19 cellular contexts compared by ENCODE assay signal in the genomic region with DNA sequence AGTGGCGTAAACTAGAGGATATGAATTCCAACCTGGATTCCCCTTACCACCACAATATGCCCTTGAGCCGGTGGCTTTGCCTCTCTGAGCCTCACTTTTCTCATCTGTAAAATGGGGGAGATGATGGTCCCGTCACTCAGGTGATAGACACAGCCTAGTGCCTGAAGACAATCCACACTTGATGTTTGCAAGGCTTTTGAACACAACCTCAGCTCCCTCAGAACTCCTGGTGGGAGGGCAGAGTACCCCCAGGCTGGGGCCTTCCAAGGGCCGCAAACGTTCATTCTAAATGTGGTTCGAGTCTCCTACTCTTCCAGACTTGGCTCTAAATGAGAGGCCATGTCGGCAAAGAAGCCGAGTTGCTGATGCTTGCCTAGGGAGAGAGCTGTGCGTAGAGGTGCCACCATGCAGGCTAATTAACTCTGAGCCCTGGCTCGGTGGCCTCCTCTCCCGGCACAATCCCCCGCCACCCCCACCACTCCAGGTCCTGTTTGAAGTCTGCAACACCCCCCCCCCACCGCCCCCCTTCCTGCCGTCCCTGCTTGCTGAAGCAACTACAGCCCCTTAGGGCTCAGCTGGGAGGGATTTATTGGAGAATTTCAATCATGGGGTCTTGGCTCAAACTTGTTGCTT.
DNase-seq lines count a peak whose midpoint lies in the region; ATAC-seq and TF ChIP-seq lines count a peak whose summit lies in the region.
"Had no signal": no experiment of that assay in that cellular context is flagged by ENCODE, and none has a peak within 500 bp of the region (broad histone marks: within the 10 kb centered on the region; RNA-seq: fewer than 3 reads in every experiment).

No MANE protein-coding gene starts in this region.

- no peaks in the 10 kb centered on the region for H3K27me3 Mint-ChIP-seq in CD14-positive monocyte (ENCODE audit: low read depth in 3 of 3)
- peaks cover 17 to 31% of the 10 kb centered on the region in 2 donors for H3K27me3 Mint-ChIP-seq in CD4-positive, alpha-beta memory T cell
- peaks cover 4% of the 10 kb centered on the region for H3K27me3 Mint-ChIP-seq in chondrocyte (ENCODE audit: low read depth)
- H3K27me3 Mint-ChIP-seq in natural killer cell (ENCODE audit: low read depth in 2 of 2), result peaks cover 47 to 58% of the 10 kb centered on the region in 2 donors

- POLR2A ChIA-PET in CD4-positive, alpha-beta memory T cell (lab: Charles Lee; ENCODE audit: partially characterized antibody), result interaction anchor here (1.8 to 2.5 kb wide), 2 partner anchors 9 to 42 kb away, joined by 4 to 12 read pairs; no protein-coding TSS in a partner anchor

- no peak overlapping the region for H3K27ac ChIP-seq in CD4-positive, alpha-beta memory T cell (ENCODE audit: low read depth, low read length)
- H3K27ac ChIP-seq in foreskin keratinocyte, result no peak overlapping the region
- H3K27ac ChIP-seq: cardiac muscle cell, parathyroid adenoma had no signal

- H3K36me3 Mint-ChIP-seq in CD14-positive monocyte (no peaks in the 10 kb centered on the region), chondrocyte (ENCODE audit: low read depth) (no peaks in the 10 kb centered on the region), natural killer cell (no peaks in the 10 kb centered on the region)
- H3K36me3 Mint-ChIP-seq in CD4-positive, alpha-beta memory T cell, result no peaks in the 10 kb centered on the region

- CTCF ChIA-PET in CD4-positive, alpha-beta memory T cell (lab: Charles Lee; ENCODE audit: partially characterized antibody), result interaction anchor here (1.7 to 7.2 kb wide), 3 partner anchors 9 to 40 kb away, joined by 6 to 74 read pairs (median 13); no protein-coding TSS in a partner anchor

- intact Hi-C loops in CD14-positive monocyte (cut with micrococcal nuclease), result loop anchor here in 1 of 2 donors (5.0 kb wide), 1 partner anchor 41 kb away; no protein-coding TSS in a partner anchor
- intact Hi-C loops in CD4-positive, alpha-beta memory T cell (cut with micrococcal nuclease), result no loop called here
- intact Hi-C loops in natural killer cell (cut with micrococcal nuclease), result no loop called here

- peaks cover 12% of the 10 kb centered on the region for H3K27me3 ChIP-seq in CD4-positive, alpha-beta memory T cell (ENCODE audit: insufficient read depth, low read length)
- H3K27me3 ChIP-seq in foreskin keratinocyte, result peaks cover 11% of the 10 kb centered on the region

- H3K9me3 ChIP-seq in CD4-positive, alpha-beta memory T cell (ENCODE audit: control insufficient read depth in 1 of 2, low read length in 2 of 2), result no peaks in the 10 kb centered on the region
- H3K9me3 ChIP-seq: transverse colon had no signal

- no peaks in the 10 kb centered on the region for H3K36me3 ChIP-seq in CD4-positive, alpha-beta memory T cell (ENCODE audit: insufficient read depth, low read length)
- H3K36me3 ChIP-seq: cardiac muscle cell, transverse colon had no signal

- H3K9me3 Mint-ChIP-seq in CD14-positive monocyte (peaks cover 0 to 2% (median 0%) of the 10 kb centered on the region in 7 donors), chondrocyte (ENCODE audit: low read depth) (no peaks in the 10 kb centered on the region), natural killer cell (no peaks in the 10 kb centered on the region)
- peaks cover 0 to 1% (median 0%) of the 10 kb centered on the region in 8 donors for H3K9me3 Mint-ChIP-seq in CD4-positive, alpha-beta memory T cell
- H3K9me3 Mint-ChIP-seq: GM23338 had no signal

- DNase-seq in CD14-positive monocyte (ENCODE audit: low spot score) (peak; percentile 21), chondrocyte (ENCODE audit: low spot score) (peak; percentile 18), natural killer cell (no peak), foreskin keratinocyte (no peak)
- DNase-seq in CD4-positive, alpha-beta memory T cell, result no peak
- DNase-seq: activated CD4-positive, CD25-positive, alpha-beta regulatory T cell treated with anti-CD3 and anti-CD28 coated beads, Interleukin-2, amount 50 U/mL, for 72 hours; DMS 273 treated with DMSO at 0.1 percent for 48 hours; effector CD8-positive, alpha-beta T cell; KG1; NCI-H1092 treated with DMSO at 0.1 percent for 48 hours; NCI-H524 treated with DMSO at 0.1 percent for 48 hours; transverse colon had no signal

- H3K4me1 Mint-ChIP-seq in CD14-positive monocyte (peaks cover 45% of the 10 kb centered on the region), chondrocyte (ENCODE audit: low read depth) (peaks cover 32% of the 10 kb centered on the region), natural killer cell (peaks cover 32 to 36% of the 10 kb centered on the region in 2 donors)
- H3K4me1 Mint-ChIP-seq in CD4-positive, alpha-beta memory T cell, result peaks cover 20 to 53% (median 33%) of the 10 kb centered on the region in 4 donors

- H3K27ac Mint-ChIP-seq in CD14-positive monocyte (peak overlapping the region in 6 of 7 donors; percentile 45 to 96 (median 90)), chondrocyte (ENCODE audit: unreplicated experiment) (no peak overlapping the region), natural killer cell (no peak overlapping the region)
- H3K27ac Mint-ChIP-seq in CD4-positive, alpha-beta memory T cell, result peak overlapping the region in 3 of 7 donors; percentile 38 to 83 (median 76)

- TF ChIP-seq CTCF in CD14-positive monocyte (IDR thresholded peaks at IDR 0.05), result no peak
- TF ChIP-seq CTCF in chondrocyte (IDR thresholded peaks at IDR 0.05), result no peak
- TF ChIP-seq CTCF in natural killer cell (IDR thresholded peaks at IDR 0.05), result no peak
- TF ChIP-seq CTCF in foreskin keratinocyte (conservative IDR thresholded peaks at IDR 0.05), result no peak

- H3K4me3 Mint-ChIP-seq in CD14-positive monocyte (peak overlapping the region in 1 of 2 donors; percentile 53), chondrocyte (ENCODE audit: unreplicated experiment) (no peak overlapping the region), natural killer cell (peak overlapping the region; percentile 94)
- H3K4me3 Mint-ChIP-seq in CD4-positive, alpha-beta memory T cell, result peak overlapping the region in 7 of 8 donors; percentile 67 to 96 (median 90)
- H3K4me3 Mint-ChIP-seq: GM23338 had no signal

- no peak overlapping the region for H3K4me3 ChIP-seq in CD4-positive, alpha-beta memory T cell (ENCODE audit: low read length in 2 of 2)
- H3K4me3 ChIP-seq: cardiac muscle cell, GM23338, smooth muscle cell had no signal

- peaks cover 33% of the 10 kb centered on the region for H3K4me1 ChIP-seq in CD4-positive, alpha-beta memory T cell (ENCODE audit: insufficient read depth, low read length)
- H3K4me1 ChIP-seq in foreskin keratinocyte, result peaks cover 4% of the 10 kb centered on the region
- H3K4me1 ChIP-seq: parathyroid adenoma had no signal

- no peak for ATAC-seq in natural killer cell
- no peak for ATAC-seq in esophagus mucosa
- no peak for ATAC-seq in GM18870 (IDR thresholded peaks at IDR 0.05; ENCODE audit: unreplicated experiment)
- ATAC-seq in HG03460 (IDR thresholded peaks at IDR 0.05; ENCODE audit: unreplicated experiment), result no peak
- no peak for ATAC-seq in foreskin keratinocyte
- ATAC-seq: GM23338 had no signal

Comparison
In these comparisons a context has a peak if more than half of its experiments do, and no peak if none do; other contexts are left out.
1. DNase-seq: peak in CD14-positive monocyte (single experiment) and chondrocyte (single experiment); none in CD4-positive, alpha-beta memory T cell (0 of 5), natural killer cell (single experiment) and foreskin keratinocyte (0 of 2).
2. H3K27ac Mint-ChIP-seq: peak in CD14-positive monocyte (6 of 7); none in chondrocyte (single experiment) and natural killer cell (0 of 2).